In genomic region chr10:102504179-102504975, GRCh38 we compare ENCODE assay signal across 9 cellular contexts. TPM values are rescaled to one million over a fixed set of nuclear protein-coding genes. Genes with fewer than 3 reads are reported as not detected.
DNase-seq lines count a peak whose midpoint lies in the region; ATAC-seq and TF ChIP-seq lines count a peak whose summit lies in the region.
"Had no signal": no experiment of that assay in that cellular context is flagged by ENCODE, and none has a peak within 500 bp of the region (broad histone marks: within the 10 kb centered on the region; RNA-seq: fewer than 3 reads in every experiment).

No MANE protein-coding gene starts in this region.

- H3K27ac ChIP-seq in caudate nucleus (ENCODE audit: low read depth, low read length) (peak overlapping the region; percentile 67), left lung (peak overlapping the region; percentile 75 to 91)

- DNase-seq in NCI-H1092 treated with DMSO at 0.1 percent for 48 hours (lab: John Stamatoyannopoulos, UW) (peak; percentile 17), NCI-H1092 (lab: John Stamatoyannopoulos, UW) (no peak), T-helper 17 cell (peak in 2 of 3 donors; percentile 26), caudate nucleus (lab: John Stamatoyannopoulos, UW) (peak in 19 of 61 donors; percentile 4 to 59 (median 29)), left lung (peak; percentile 53 to 84), inferior parietal cortex (ENCODE audit: extremely low spot score) (no peak), NCI-H510A treated with DMSO at 0.1 percent for 48 hours (lab: John Stamatoyannopoulos, UW) (no peak)
- peak; percentile 20 to 26 for DNase-seq in stimulated activated CD4-positive, alpha-beta T cell treated with anti-CD3 and anti-CD28 coated beads, Interleukin-4, amount 100 ng/mL, for 48 hours (ENCODE audit: low read depth in 2 of 2)

- H3K36me3 Mint-ChIP-seq in T-helper 17 cell (ENCODE audit: low read depth), result no peaks in the 10 kb centered on the region

- H3K4me1 Mint-ChIP-seq in T-helper 17 cell, result peaks cover 27% of the 10 kb centered on the region

- no peak overlapping the region for H3K4me3 Mint-ChIP-seq in T-helper 17 cell

- H3K27me3 Mint-ChIP-seq in T-helper 17 cell, result no peaks in the 10 kb centered on the region

- no peaks in the 10 kb centered on the region for H3K27me3 ChIP-seq in left lung

- H3K4me3 ChIP-seq in left lung, result peak overlapping the region; percentile 67 to 92

- TF ChIP-seq CTCF in left lung (IDR thresholded peaks at IDR 0.05), result no peak

- peaks cover 0 to 5% of the 10 kb centered on the region in 2 donors for H3K36me3 ChIP-seq in left lung

- intact Hi-C loops in left lung (cut with DNase I), result loop anchor here in 1 of 2 donors (10.0 kb wide), 1 partner anchor 80 kb away; no protein-coding TSS in a partner anchor

- H3K4me1 ChIP-seq in left lung, result peaks cover 41 to 77% of the 10 kb centered on the region in 2 donors

- H3K9me3 ChIP-seq in T-helper 17 cell (ENCODE audit: control insufficient read depth, low read length, poor library complexity, severe bottlenecking) (no peaks in the 10 kb centered on the region), left lung (no peaks in the 10 kb centered on the region)

- peak overlapping the region; percentile 88 for H3K27ac Mint-ChIP-seq in T-helper 17 cell

- ATAC-seq in T-helper 17 cell, result no peak
- no peak for ATAC-seq in left lung

RNA-seq across cellular contexts. Expression of gene SUFU, which starts 0.6 kb away (rescaled TPM):
- total RNA-seq in T-helper 17 cell (10 to 100 TPM; 14.4 to 16.4 TPM), left lung (10 to 100 TPM; 13.4 to 15.2 TPM)

RNA-seq across cellular contexts. Expression of gene ACTR1A, which starts 1.9 kb away (rescaled TPM):
- total RNA-seq in T-helper 17 cell (10 to 100 TPM; 57.5 to 58.0 TPM), left lung (100 to 1,000 TPM; 104 to 122 TPM)

RNA-seq across cellular contexts. Expression of gene C10orf95, which starts 53.0 kb away (rescaled TPM):
- under 1 TPM in 1 of 2 donors, not detected in 1; 0.50 TPM for total RNA-seq in T-helper 17 cell
- 1 to 10 TPM; 5.6 to 7.3 TPM for total RNA-seq in left lung
- total RNA-seq: dermis microvascular lymphatic vessel endothelial cell had no signal

Comparison
In these comparisons a context has a peak if more than half of its experiments do, and no peak if none do; other contexts are left out.
1. DNase-seq: peak in NCI-H1092 treated with DMSO at 0.1 percent for 48 hours (single experiment), T-helper 17 cell (2 of 3), left lung (2 of 2) and stimulated activated CD4-positive, alpha-beta T cell treated with anti-CD3 and anti-CD28 coated beads, Interleukin-4, amount 100 ng/mL, for 48 hours (2 of 2); none in NCI-H1092 (single experiment), inferior parietal cortex (single experiment) and NCI-H510A treated with DMSO at 0.1 percent for 48 hours (single experiment).
2. RNA of gene C10orf95, which starts 53.0 kb away (total RNA-seq): 5.6 to 7.3 TPM in left lung; 0.50 TPM in T-helper 17 cell; every median in the first group is over 4 times any median in the second.